1 cellular context compared by ENCODE assay signal in the genomic region with DNA sequence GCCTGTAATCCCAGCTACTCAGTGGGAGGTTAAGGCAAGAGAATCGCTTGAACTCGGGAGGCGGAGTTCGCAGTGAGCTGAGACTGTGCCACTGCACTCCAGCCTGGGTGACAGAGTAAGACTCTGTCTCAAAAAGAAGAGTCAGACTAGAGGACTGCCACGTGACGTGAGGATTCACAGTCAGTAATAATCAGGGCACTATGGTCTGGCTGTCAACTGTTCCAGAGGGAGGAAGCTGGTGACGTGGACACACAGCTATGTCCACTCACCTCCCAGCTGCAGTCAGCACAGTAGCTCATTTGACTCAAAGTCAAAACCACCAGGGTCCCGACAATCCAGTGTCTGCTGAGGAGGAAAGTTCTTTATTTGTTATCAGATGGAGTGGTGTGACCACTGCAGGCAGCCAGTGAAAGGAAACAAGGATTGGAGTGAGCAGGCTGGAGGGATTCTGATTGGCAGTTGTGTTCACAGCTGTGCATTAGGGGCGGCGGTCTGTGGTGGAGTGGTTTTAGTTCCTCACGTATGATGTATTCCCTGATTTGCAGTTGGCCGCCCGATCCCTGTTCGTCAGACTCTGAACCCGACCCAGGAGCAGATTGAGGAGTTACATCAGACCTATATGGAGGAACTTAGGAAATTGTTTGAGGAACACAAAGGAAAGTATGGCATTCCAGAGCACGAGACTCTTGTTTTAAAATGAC.
TF ChIP-seq lines count a peak whose summit lies in the region.

No MANE protein-coding gene starts in this region.

TF ChIP-seq in HepG2, 621 proteins besides CTCF, POLR2A, EP300 and RAD21 (continued from another document and continues in another):
- 0 out of 2 replicates have a peak, but pooled peaks have one; percentile 50 for TF ChIP-seq CREB3 (CRISPR knock-in tag; IDR thresholded peaks at IDR 0.05)
- TF ChIP-seq SMAD3 (CRISPR knock-in tag; IDR thresholded peaks at IDR 0.05) = peak; percentile 74; the same call in 1 of the 2 replicates
- TF ChIP-seq ZIK1 (CRISPR knock-in tag; IDR thresholded peaks at IDR 0.05; ENCODE audit: borderline replicate concordance, low read depth) = no peak
- TF ChIP-seq JUNB (CRISPR knock-in tag; IDR thresholded peaks at IDR 0.05; ENCODE audit: borderline replicate concordance) = no peak
- peak; percentile 67; the same call in 1 of the 2 replicates for TF ChIP-seq ZNF646 (CRISPR knock-in tag; IDR thresholded peaks at IDR 0.05)
- TF ChIP-seq BCLAF1 (IDR thresholded peaks at IDR 0.05) = no peak
- TF ChIP-seq, protein P1, sequence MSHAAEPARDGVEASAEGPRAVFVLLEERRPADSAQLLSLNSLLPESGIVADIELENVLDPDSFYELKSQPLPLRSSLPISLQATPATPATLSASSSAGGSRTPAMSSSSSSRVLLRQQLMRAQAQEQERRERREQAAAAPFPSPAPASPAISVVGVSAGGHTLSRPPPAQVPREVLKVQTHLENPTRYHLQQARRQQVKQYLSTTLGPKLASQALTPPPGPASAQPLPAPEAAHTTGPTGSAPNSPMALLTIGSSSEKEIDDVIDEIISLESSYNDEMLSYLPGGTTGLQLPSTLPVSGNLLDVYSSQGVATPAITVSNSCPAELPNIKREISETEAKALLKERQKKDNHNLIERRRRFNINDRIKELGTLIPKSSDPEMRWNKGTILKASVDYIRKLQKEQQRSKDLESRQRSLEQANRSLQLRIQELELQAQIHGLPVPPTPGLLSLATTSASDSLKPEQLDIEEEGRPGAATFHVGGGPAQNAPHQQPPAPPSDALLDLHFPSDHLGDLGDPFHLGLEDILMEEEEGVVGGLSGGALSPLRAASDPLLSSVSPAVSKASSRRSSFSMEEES (CRISPR knock-in tag; IDR thresholded peaks at IDR 0.05) = peak; percentile 95
- peak; percentile 71; the same call in 1 of the 2 replicates for TF ChIP-seq HMGXB3 (CRISPR knock-in tag; IDR thresholded peaks at IDR 0.05; ENCODE audit: borderline replicate concordance)
- no peak for TF ChIP-seq ZNF10 (CRISPR knock-in tag; IDR thresholded peaks at IDR 0.05; ENCODE audit: borderline replicate concordance, low read depth)
- TF ChIP-seq MYPOP (CRISPR knock-in tag; IDR thresholded peaks at IDR 0.05) = peak; percentile 87; the same call in 1 of the 2 replicates
- TF ChIP-seq MIER3 (CRISPR knock-in tag; IDR thresholded peaks at IDR 0.05; ENCODE audit: borderline replicate concordance) = peak; percentile 91; the same call in 1 of the 2 replicates
- TF ChIP-seq, protein P2, sequence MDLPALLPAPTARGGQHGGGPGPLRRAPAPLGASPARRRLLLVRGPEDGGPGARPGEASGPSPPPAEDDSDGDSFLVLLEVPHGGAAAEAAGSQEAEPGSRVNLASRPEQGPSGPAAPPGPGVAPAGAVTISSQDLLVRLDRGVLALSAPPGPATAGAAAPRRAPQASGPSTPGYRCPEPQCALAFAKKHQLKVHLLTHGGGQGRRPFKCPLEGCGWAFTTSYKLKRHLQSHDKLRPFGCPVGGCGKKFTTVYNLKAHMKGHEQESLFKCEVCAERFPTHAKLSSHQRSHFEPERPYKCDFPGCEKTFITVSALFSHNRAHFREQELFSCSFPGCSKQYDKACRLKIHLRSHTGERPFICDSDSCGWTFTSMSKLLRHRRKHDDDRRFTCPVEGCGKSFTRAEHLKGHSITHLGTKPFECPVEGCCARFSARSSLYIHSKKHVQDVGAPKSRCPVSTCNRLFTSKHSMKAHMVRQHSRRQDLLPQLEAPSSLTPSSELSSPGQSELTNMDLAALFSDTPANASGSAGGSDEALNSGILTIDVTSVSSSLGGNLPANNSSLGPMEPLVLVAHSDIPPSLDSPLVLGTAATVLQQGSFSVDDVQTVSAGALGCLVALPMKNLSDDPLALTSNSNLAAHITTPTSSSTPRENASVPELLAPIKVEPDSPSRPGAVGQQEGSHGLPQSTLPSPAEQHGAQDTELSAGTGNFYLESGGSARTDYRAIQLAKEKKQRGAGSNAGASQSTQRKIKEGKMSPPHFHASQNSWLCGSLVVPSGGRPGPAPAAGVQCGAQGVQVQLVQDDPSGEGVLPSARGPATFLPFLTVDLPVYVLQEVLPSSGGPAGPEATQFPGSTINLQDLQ (CRISPR knock-in tag; IDR thresholded peaks at IDR 0.05) = peak; percentile 90
- TF ChIP-seq ZNF251 (CRISPR knock-in tag; IDR thresholded peaks at IDR 0.05) = no peak
- 0 out of 2 replicates have a peak, but pooled peaks have one; percentile 50 for TF ChIP-seq GLI4 (CRISPR knock-in tag; IDR thresholded peaks at IDR 0.05; ENCODE audit: borderline replicate concordance)
